ENCODE assay signal across 1 cellular context in the genomic region with DNA sequence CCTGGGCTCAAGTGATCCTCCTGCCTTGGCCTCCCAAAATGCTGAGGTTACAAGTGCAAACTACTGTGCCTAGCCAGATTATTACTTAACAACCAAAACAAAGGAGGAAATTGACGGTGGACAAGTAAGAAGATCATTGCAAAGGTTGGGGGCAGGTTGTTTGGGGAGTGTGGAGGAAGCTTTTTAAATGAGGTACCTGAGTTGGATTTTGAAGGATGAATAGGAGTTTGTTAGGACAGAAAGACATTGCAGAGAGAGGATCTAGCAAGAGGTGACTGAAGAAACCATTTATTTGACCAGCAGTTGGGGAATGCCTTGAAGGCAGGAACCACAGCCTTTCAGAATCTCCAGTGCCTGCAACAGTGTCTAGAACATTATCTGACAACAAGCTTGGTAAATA.
TF ChIP-seq lines count a peak whose summit lies in the region.

No MANE protein-coding gene starts in this region.

TF ChIP-seq in WTC11, 78 proteins besides CTCF, POLR2A, EP300 and RAD21:
- TF ChIP-seq ZBTB43 (CRISPR knock-in tag; IDR thresholded peaks at IDR 0.05) (no peak), AFF4 (CRISPR knock-in tag; IDR thresholded peaks at IDR 0.05; ENCODE audit: borderline replicate concordance) (no peak), SOX15 (CRISPR knock-in tag; IDR thresholded peaks at IDR 0.05) (no peak), RELA (CRISPR knock-in tag; IDR thresholded peaks at IDR 0.05; ENCODE audit: borderline replicate concordance) (no peak), FOXJ3 (CRISPR knock-in tag; IDR thresholded peaks at IDR 0.05; ENCODE audit: borderline replicate concordance) (no peak), IRF2 (CRISPR knock-in tag; IDR thresholded peaks at IDR 0.05; ENCODE audit: borderline replicate concordance, low read depth) (no peak), JUN (CRISPR knock-in tag; IDR thresholded peaks at IDR 0.05) (no peak), ZNF232 (CRISPR knock-in tag; IDR thresholded peaks at IDR 0.05) (no peak), ZNF425 (CRISPR knock-in tag; conservative IDR thresholded peaks at IDR 0.05) (no peak), ETV6 (CRISPR knock-in tag; IDR thresholded peaks at IDR 0.05) (no peak), STAT6 (CRISPR knock-in tag; conservative IDR thresholded peaks at IDR 0.05; ENCODE audit: low read depth) (no peak), TCF7 (CRISPR knock-in tag; IDR thresholded peaks at IDR 0.05; ENCODE audit: low read depth) (no peak), FOXP1 (CRISPR knock-in tag; IDR thresholded peaks at IDR 0.05; ENCODE audit: borderline replicate concordance) (no peak), CDX4 (CRISPR knock-in tag; IDR thresholded peaks at IDR 0.05; ENCODE audit: borderline replicate concordance) (no peak)
- TF ChIP-seq, protein P1, sequence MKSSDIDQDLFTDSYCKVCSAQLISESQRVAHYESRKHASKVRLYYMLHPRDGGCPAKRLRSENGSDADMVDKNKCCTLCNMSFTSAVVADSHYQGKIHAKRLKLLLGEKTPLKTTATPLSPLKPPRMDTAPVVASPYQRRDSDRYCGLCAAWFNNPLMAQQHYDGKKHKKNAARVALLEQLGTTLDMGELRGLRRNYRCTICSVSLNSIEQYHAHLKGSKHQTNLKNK (CRISPR knock-in tag; IDR thresholded peaks at IDR 0.05): no peak
- TF ChIP-seq, protein P2, sequence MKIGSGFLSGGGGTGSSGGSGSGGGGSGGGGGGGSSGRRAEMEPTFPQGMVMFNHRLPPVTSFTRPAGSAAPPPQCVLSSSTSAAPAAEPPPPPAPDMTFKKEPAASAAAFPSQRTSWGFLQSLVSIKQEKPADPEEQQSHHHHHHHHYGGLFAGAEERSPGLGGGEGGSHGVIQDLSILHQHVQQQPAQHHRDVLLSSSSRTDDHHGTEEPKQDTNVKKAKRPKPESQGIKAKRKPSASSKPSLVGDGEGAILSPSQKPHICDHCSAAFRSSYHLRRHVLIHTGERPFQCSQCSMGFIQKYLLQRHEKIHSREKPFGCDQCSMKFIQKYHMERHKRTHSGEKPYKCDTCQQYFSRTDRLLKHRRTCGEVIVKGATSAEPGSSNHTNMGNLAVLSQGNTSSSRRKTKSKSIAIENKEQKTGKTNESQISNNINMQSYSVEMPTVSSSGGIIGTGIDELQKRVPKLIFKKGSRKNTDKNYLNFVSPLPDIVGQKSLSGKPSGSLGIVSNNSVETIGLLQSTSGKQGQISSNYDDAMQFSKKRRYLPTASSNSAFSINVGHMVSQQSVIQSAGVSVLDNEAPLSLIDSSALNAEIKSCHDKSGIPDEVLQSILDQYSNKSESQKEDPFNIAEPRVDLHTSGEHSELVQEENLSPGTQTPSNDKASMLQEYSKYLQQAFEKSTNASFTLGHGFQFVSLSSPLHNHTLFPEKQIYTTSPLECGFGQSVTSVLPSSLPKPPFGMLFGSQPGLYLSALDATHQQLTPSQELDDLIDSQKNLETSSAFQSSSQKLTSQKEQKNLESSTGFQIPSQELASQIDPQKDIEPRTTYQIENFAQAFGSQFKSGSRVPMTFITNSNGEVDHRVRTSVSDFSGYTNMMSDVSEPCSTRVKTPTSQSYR (CRISPR knock-in tag; IDR thresholded peaks at IDR 0.05): no peak
- TF ChIP-seq, protein P3, sequence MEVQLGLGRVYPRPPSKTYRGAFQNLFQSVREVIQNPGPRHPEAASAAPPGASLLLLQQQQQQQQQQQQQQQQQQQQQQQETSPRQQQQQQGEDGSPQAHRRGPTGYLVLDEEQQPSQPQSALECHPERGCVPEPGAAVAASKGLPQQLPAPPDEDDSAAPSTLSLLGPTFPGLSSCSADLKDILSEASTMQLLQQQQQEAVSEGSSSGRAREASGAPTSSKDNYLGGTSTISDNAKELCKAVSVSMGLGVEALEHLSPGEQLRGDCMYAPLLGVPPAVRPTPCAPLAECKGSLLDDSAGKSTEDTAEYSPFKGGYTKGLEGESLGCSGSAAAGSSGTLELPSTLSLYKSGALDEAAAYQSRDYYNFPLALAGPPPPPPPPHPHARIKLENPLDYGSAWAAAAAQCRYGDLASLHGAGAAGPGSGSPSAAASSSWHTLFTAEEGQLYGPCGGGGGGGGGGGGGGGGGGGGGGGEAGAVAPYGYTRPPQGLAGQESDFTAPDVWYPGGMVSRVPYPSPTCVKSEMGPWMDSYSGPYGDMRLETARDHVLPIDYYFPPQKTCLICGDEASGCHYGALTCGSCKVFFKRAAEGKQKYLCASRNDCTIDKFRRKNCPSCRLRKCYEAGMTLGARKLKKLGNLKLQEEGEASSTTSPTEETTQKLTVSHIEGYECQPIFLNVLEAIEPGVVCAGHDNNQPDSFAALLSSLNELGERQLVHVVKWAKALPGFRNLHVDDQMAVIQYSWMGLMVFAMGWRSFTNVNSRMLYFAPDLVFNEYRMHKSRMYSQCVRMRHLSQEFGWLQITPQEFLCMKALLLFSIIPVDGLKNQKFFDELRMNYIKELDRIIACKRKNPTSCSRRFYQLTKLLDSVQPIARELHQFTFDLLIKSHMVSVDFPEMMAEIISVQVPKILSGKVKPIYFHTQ (CRISPR knock-in tag; IDR thresholded peaks at IDR 0.05): no peak
- TF ChIP-seq, protein P4, sequence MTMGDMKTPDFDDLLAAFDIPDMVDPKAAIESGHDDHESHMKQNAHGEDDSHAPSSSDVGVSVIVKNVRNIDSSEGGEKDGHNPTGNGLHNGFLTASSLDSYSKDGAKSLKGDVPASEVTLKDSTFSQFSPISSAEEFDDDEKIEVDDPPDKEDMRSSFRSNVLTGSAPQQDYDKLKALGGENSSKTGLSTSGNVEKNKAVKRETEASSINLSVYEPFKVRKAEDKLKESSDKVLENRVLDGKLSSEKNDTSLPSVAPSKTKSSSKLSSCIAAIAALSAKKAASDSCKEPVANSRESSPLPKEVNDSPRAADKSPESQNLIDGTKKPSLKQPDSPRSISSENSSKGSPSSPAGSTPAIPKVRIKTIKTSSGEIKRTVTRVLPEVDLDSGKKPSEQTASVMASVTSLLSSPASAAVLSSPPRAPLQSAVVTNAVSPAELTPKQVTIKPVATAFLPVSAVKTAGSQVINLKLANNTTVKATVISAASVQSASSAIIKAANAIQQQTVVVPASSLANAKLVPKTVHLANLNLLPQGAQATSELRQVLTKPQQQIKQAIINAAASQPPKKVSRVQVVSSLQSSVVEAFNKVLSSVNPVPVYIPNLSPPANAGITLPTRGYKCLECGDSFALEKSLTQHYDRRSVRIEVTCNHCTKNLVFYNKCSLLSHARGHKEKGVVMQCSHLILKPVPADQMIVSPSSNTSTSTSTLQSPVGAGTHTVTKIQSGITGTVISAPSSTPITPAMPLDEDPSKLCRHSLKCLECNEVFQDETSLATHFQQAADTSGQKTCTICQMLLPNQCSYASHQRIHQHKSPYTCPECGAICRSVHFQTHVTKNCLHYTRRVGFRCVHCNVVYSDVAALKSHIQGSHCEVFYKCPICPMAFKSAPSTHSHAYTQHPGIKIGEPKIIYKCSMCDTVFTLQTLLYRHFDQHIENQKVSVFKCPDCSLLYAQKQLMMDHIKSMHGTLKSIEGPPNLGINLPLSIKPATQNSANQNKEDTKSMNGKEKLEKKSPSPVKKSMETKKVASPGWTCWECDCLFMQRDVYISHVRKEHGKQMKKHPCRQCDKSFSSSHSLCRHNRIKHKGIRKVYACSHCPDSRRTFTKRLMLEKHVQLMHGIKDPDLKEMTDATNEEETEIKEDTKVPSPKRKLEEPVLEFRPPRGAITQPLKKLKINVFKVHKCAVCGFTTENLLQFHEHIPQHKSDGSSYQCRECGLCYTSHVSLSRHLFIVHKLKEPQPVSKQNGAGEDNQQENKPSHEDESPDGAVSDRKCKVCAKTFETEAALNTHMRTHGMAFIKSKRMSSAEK (CRISPR knock-in tag; IDR thresholded peaks at IDR 0.05; ENCODE audit: borderline replicate concordance): no peak
- TF ChIP-seq, protein P5, sequence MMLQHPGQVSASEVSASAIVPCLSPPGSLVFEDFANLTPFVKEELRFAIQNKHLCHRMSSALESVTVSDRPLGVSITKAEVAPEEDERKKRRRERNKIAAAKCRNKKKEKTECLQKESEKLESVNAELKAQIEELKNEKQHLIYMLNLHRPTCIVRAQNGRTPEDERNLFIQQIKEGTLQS (CRISPR knock-in tag; conservative IDR thresholded peaks at IDR 0.05): no peak
